In genomic region chr11:67656278-67656922, GRCh38 we compare ENCODE assay signal across 15 cellular contexts. TPM values are rescaled to one million over a fixed set of nuclear protein-coding genes. Genes with fewer than 3 reads are reported as not detected.
A peak's percentile ranks its signal among the peaks of the same experiment; 100 is the strongest.
DNase-seq lines count a peak whose midpoint lies in the region; ATAC-seq and TF ChIP-seq lines count a peak whose summit lies in the region.
"Had no signal": no experiment of that assay in that cellular context is flagged by ENCODE, and none has a peak within 500 bp of the region (broad histone marks: within the 10 kb centered on the region; RNA-seq: fewer than 3 reads in every experiment).

No MANE protein-coding gene starts in this region.

- POLR2A ChIA-PET in MCF 10A (lab: Yijun Ruan, JAX), result interaction anchor here (0.6 to 3.1 kb wide), 5 partner anchors 10 to 384 kb away, joined by 3 to 20 read pairs (median 5); partner anchors contain the start of genes GSTP1 and NUDT8

- BruUV-seq in MCF 10A (replicated peaks; lab: Mats Ljungman, UMichigan), result no TSS peak

- H3K4me3 Mint-ChIP-seq in MCF 10A (ENCODE audit: unreplicated experiment) (no peak overlapping the region), endothelial cell (ENCODE audit: unreplicated experiment) (no peak overlapping the region)
- H3K4me3 Mint-ChIP-seq: activated T-cell treated with anti-CD3 and anti-CD28 coated beads, Interleukin-2, amount 50 U/mL, for 24 hours had no signal

- TF ChIP-seq CTCF in MCF 10A (IDR thresholded peaks at IDR 0.05; ENCODE audit: unreplicated experiment) (no peak), endothelial cell (IDR thresholded peaks at IDR 0.05; ENCODE audit: unreplicated experiment) (no peak)

- H3K9me3 Mint-ChIP-seq in activated naive CD4-positive, alpha-beta T cell treated with anti-CD3 and anti-CD28 coated beads, Interleukin-2, amount 50 U/mL, for 72 hours, result peaks cover 0 to 5% of the 10 kb centered on the region in 2 donors
- H3K9me3 Mint-ChIP-seq in MCF 10A (ENCODE audit: unreplicated experiment) (no peaks in the 10 kb centered on the region), endothelial cell (ENCODE audit: unreplicated experiment) (no peaks in the 10 kb centered on the region)
- H3K9me3 Mint-ChIP-seq: activated T-cell treated with anti-CD3 and anti-CD28 coated beads, Interleukin-2, amount 50 U/mL, for 24 hours had no signal

- H3K27ac Mint-ChIP-seq in activated naive CD4-positive, alpha-beta T cell treated with anti-CD3 and anti-CD28 coated beads, Interleukin-2, amount 50 U/mL, for 72 hours, result peak overlapping the region in 1 of 2 donors; percentile 83
- H3K27ac Mint-ChIP-seq in MCF 10A (ENCODE audit: low read depth, unreplicated experiment) (peak overlapping the region; percentile 64), endothelial cell (ENCODE audit: unreplicated experiment) (no peak overlapping the region)
- H3K27ac Mint-ChIP-seq: activated T-cell treated with anti-CD3 and anti-CD28 coated beads, Interleukin-2, amount 50 U/mL, for 24 hours had no signal

- peak; percentile 45 to 81 for ATAC-seq in activated naive CD4-positive, alpha-beta T cell treated with anti-CD3 and anti-CD28 coated beads, Interleukin-2, amount 50 U/mL, for 72 hours
- ATAC-seq in GM21447 (IDR thresholded peaks at IDR 0.05; ENCODE audit: unreplicated experiment), result no peak

- peaks cover 0 to 11% of the 10 kb centered on the region in 2 donors for H3K36me3 Mint-ChIP-seq in activated naive CD4-positive, alpha-beta T cell treated with anti-CD3 and anti-CD28 coated beads, Interleukin-2, amount 50 U/mL, for 72 hours
- H3K36me3 Mint-ChIP-seq in MCF 10A (ENCODE audit: insufficient read depth, unreplicated experiment) (no peaks in the 10 kb centered on the region), endothelial cell (ENCODE audit: low read depth, unreplicated experiment) (no peaks in the 10 kb centered on the region)

- H3K4me1 Mint-ChIP-seq in MCF 10A (ENCODE audit: insufficient read depth, unreplicated experiment) (no peaks in the 10 kb centered on the region), endothelial cell (ENCODE audit: unreplicated experiment) (no peaks in the 10 kb centered on the region)

- CTCF ChIA-PET in MCF 10A (lab: Yijun Ruan, JAX), result interaction anchor here (0.6 to 2.1 kb wide), 5 partner anchors 10 to 494 kb away, joined by 3 to 14 read pairs (median 4); no protein-coding TSS in a partner anchor

- no peak for DNase-seq in activated naive CD4-positive, alpha-beta T cell treated with anti-CD3 and anti-CD28 coated beads, Interleukin-2, amount 50 U/mL, for 72 hours (ENCODE audit: low spot score in 2 of 2)
- DNase-seq in activated naive CD4-positive, alpha-beta T cell treated with anti-CD3 and anti-CD28 coated beads, Interleukin-2, amount 50 U/mL, for 16 hours, result no peak
- DNase-seq in NOMO-1 (lab: John Stamatoyannopoulos, UW; ENCODE audit: unreplicated experiment in 2 of 2) (peak; percentile 73 to 96), MCF 10A (ENCODE audit: unreplicated experiment) (peak; percentile 39), mesenteric fat pad (ENCODE audit: low spot score) (peak; percentile 22), endothelial cell (ENCODE audit: low spot score) (no peak), NCI-H510A treated with DMSO at 0.1 percent for 48 hours (lab: John Stamatoyannopoulos, UW) (no peak)
- DNase-seq: DMS79 treated with DMSO at 0.1 percent for 48 hours, hippocampal formation, NCI-H345, ovary had no signal

- H3K27me3 Mint-ChIP-seq in MCF 10A (ENCODE audit: insufficient read depth, unreplicated experiment) (no peaks in the 10 kb centered on the region), endothelial cell (ENCODE audit: unreplicated experiment) (no peaks in the 10 kb centered on the region)
- H3K27me3 Mint-ChIP-seq: activated T-cell treated with anti-CD3 and anti-CD28 coated beads, Interleukin-2, amount 50 U/mL, for 24 hours had no signal

- intact Hi-C loops in MCF 10A (cut with micrococcal nuclease), result no loop called here

RNA-seq across cellular contexts. Expression of gene ACY3, which starts 5.9 kb away (rescaled TPM):
- total RNA-seq in activated naive CD4-positive, alpha-beta T cell treated with anti-CD3 and anti-CD28 coated beads, Interleukin-2, amount 50 U/mL, for 72 hours, result under 1 TPM in 1 of 2 donors, not detected in 1; 0.18 TPM
- total RNA-seq in MCF 10A (2022) (not detected in 2 replicates), mesenteric fat pad (not detected), endothelial cell (ENCODE audit: unreplicated experiment) (not detected)

RNA-seq across cellular contexts. Expression of gene TBX10, which starts 16.8 kb away (rescaled TPM):
- total RNA-seq in activated naive CD4-positive, alpha-beta T cell treated with anti-CD3 and anti-CD28 coated beads, Interleukin-2, amount 50 U/mL, for 72 hours, result not detected
- total RNA-seq in MCF 10A (2022), result not detected in 2 replicates
- not detected for total RNA-seq in mesenteric fat pad
- total RNA-seq in endothelial cell (ENCODE audit: unreplicated experiment), result not detected
- total RNA-seq: lung, ovary, RPMI7951 had no signal

RNA-seq across cellular contexts. Expression of gene ALDH3B2, which starts 18.0 kb away (rescaled TPM):
- total RNA-seq in activated naive CD4-positive, alpha-beta T cell treated with anti-CD3 and anti-CD28 coated beads, Interleukin-2, amount 50 U/mL, for 72 hours, result not detected
- not detected in 2 replicates for total RNA-seq in MCF 10A (2022)
- not detected for total RNA-seq in mesenteric fat pad
- total RNA-seq in endothelial cell (ENCODE audit: unreplicated experiment), result 0.72 TPM
- total RNA-seq: RPMI7951 had no signal

RNA-seq across cellular contexts. Expression of gene NUDT8, which starts 26.7 kb away (rescaled TPM):
- total RNA-seq in activated naive CD4-positive, alpha-beta T cell treated with anti-CD3 and anti-CD28 coated beads, Interleukin-2, amount 50 U/mL, for 72 hours, result 10 to 100 TPM; 27.6 to 37.3 TPM
- total RNA-seq in MCF 10A (2022) (3.6 and 6.9 TPM in 2 replicates), mesenteric fat pad (12.9 TPM), endothelial cell (ENCODE audit: unreplicated experiment) (6.8 TPM)

RNA-seq across cellular contexts. Expression of gene NDUFV1, which starts 49.7 kb away (rescaled TPM):
- total RNA-seq in activated naive CD4-positive, alpha-beta T cell treated with anti-CD3 and anti-CD28 coated beads, Interleukin-2, amount 50 U/mL, for 72 hours, result 100 to 1,000 TPM; 237 to 286 TPM
- total RNA-seq in MCF 10A (2022) (158 and 223 TPM in 2 replicates), mesenteric fat pad (147 TPM), endothelial cell (ENCODE audit: unreplicated experiment) (191 TPM)

Comparison
In these comparisons a context has a peak if more than half of its experiments do, and no peak if none do; other contexts are left out.
1. DNase-seq: peak in NOMO-1 (2 of 2), MCF 10A (single experiment) and mesenteric fat pad (single experiment); none in activated naive CD4-positive, alpha-beta T cell treated with anti-CD3 and anti-CD28 coated beads, Interleukin-2, amount 50 U/mL, for 72 hours (0 of 2), activated naive CD4-positive, alpha-beta T cell treated with anti-CD3 and anti-CD28 coated beads, Interleukin-2, amount 50 U/mL, for 16 hours (single experiment), endothelial cell (single experiment) and NCI-H510A treated with DMSO at 0.1 percent for 48 hours (single experiment).